8 cellular contexts compared by ENCODE assay signal in genomic region chrX:71098302-71098701, GRCh38. TPM values are rescaled to one million over a fixed set of nuclear protein-coding genes. Genes with fewer than 3 reads are reported as not detected.
DNase-seq lines count a peak whose midpoint lies in the region; ATAC-seq and TF ChIP-seq lines count a peak whose summit lies in the region.

No MANE protein-coding gene starts in this region.

- H3K36me3 Mint-ChIP-seq in activated naive CD4-positive, alpha-beta T cell treated with anti-CD3 and anti-CD28 coated beads, Interleukin-2, amount 50 U/mL, for 24 hours = no peaks in the 10 kb centered on the region

- peaks cover 62% of the 10 kb centered on the region for H3K4me1 Mint-ChIP-seq in activated naive CD4-positive, alpha-beta T cell treated with anti-CD3 and anti-CD28 coated beads, Interleukin-2, amount 50 U/mL, for 24 hours

- peak; percentile 60 for DNase-seq in D341Med (ENCODE audit: low spot score)
- no peak for DNase-seq in HFF-Myc (ENCODE audit: extremely low read depth, low read depth)
- DNase-seq in left ventricle myocardium inferior = peak; percentile 40
- peak; percentile 39 to 62 for DNase-seq in stimulated activated CD4-positive, alpha-beta T cell treated with anti-CD3 and anti-CD28 coated beads, Interleukin-12 subunit alpha, Interleukin-12 subunit beta, amount 100 ng/mL, for 24 hours (ENCODE audit: low read depth in 2 of 2)
- DNase-seq in NCI-H345 (lab: John Stamatoyannopoulos, UW) = no peak

- no peaks in the 10 kb centered on the region for H3K36me3 ChIP-seq in left ventricle myocardium inferior

- peaks cover 16% of the 10 kb centered on the region for H3K4me1 ChIP-seq in left ventricle myocardium inferior

- no peaks in the 10 kb centered on the region for H3K27me3 Mint-ChIP-seq in activated naive CD4-positive, alpha-beta T cell treated with anti-CD3 and anti-CD28 coated beads, Interleukin-2, amount 50 U/mL, for 24 hours

- H3K4me3 ChIP-seq in HFF-Myc (replicated peaks; ENCODE audit: low read depth, low read length) (no peak overlapping the region), left ventricle myocardium inferior (no peak overlapping the region)

- ATAC-seq in SK-N-SH treated with all-trans-retinoic acid at 6 μM for 48 hours (peak; percentile 14; the same call in 1 of the 3 replicates), GM18517 (IDR thresholded peaks at IDR 0.05; ENCODE audit: unreplicated experiment) (no peak)

- peak; percentile 51 for TF ChIP-seq CTCF in HFF-Myc (IDR thresholded peaks at IDR 0.05; ENCODE audit: low read depth, low read length, missing control alignments)
- peak; percentile 57 for TF ChIP-seq CTCF in left ventricle myocardium inferior (IDR thresholded peaks at IDR 0.05; ENCODE audit: borderline replicate concordance)

- H3K9me3 ChIP-seq in left ventricle myocardium inferior (replicated peaks) = no peaks in the 10 kb centered on the region

- H3K27ac ChIP-seq in left ventricle myocardium inferior (replicated peaks) = no peak overlapping the region

- H3K27ac Mint-ChIP-seq in activated naive CD4-positive, alpha-beta T cell treated with anti-CD3 and anti-CD28 coated beads, Interleukin-2, amount 50 U/mL, for 24 hours = peak overlapping the region; percentile 65

- peak overlapping the region; percentile 36 for H3K4me3 Mint-ChIP-seq in activated naive CD4-positive, alpha-beta T cell treated with anti-CD3 and anti-CD28 coated beads, Interleukin-2, amount 50 U/mL, for 24 hours

- intact Hi-C loops in left ventricle myocardium inferior (cut with micrococcal nuclease) = no loop called here

- no peaks in the 10 kb centered on the region for H3K9me3 Mint-ChIP-seq in activated naive CD4-positive, alpha-beta T cell treated with anti-CD3 and anti-CD28 coated beads, Interleukin-2, amount 50 U/mL, for 24 hours

- H3K27me3 ChIP-seq in left ventricle myocardium inferior (ENCODE audit: low read depth) = no peaks in the 10 kb centered on the region

TF ChIP-seq in SK-N-SH treated with all-trans-retinoic acid at 6 μM for 48 hours, 23 proteins besides CTCF, POLR2A, EP300 and RAD21:
- TF ChIP-seq ZNF565 (CRISPR knock-in tag; conservative IDR thresholded peaks at IDR 0.05; ENCODE audit: low read depth) (no peak), PPARA (CRISPR knock-in tag; IDR thresholded peaks at IDR 0.05; ENCODE audit: borderline replicate concordance) (no peak), ISL1 (CRISPR knock-in tag; IDR thresholded peaks at IDR 0.05) (no peak), SNAI2 (CRISPR knock-in tag; IDR thresholded peaks at IDR 0.05) (no peak), PATZ1 (CRISPR knock-in tag; IDR thresholded peaks at IDR 0.05; ENCODE audit: borderline replicate concordance) (no peak), ZNF70 (CRISPR knock-in tag; IDR thresholded peaks at IDR 0.05) (no peak), BACH2 (CRISPR knock-in tag; IDR thresholded peaks at IDR 0.05; ENCODE audit: borderline replicate concordance) (no peak), ARNTL (CRISPR knock-in tag; IDR thresholded peaks at IDR 0.05; ENCODE audit: borderline replicate concordance, low read depth) (no peak), ZC3H10 (CRISPR knock-in tag; IDR thresholded peaks at IDR 0.05) (no peak), ESRRG (CRISPR knock-in tag; IDR thresholded peaks at IDR 0.05) (no peak), CSRNP3 (CRISPR knock-in tag; IDR thresholded peaks at IDR 0.05) (no peak), GLIS3 (CRISPR knock-in tag; IDR thresholded peaks at IDR 0.05) (no peak), OSR1 (CRISPR knock-in tag; IDR thresholded peaks at IDR 0.05) (no peak), RARB (CRISPR knock-in tag; IDR thresholded peaks at IDR 0.05) (no peak), ZFP3 (CRISPR knock-in tag; IDR thresholded peaks at IDR 0.05) (no peak)
- TF ChIP-seq, protein P1, sequence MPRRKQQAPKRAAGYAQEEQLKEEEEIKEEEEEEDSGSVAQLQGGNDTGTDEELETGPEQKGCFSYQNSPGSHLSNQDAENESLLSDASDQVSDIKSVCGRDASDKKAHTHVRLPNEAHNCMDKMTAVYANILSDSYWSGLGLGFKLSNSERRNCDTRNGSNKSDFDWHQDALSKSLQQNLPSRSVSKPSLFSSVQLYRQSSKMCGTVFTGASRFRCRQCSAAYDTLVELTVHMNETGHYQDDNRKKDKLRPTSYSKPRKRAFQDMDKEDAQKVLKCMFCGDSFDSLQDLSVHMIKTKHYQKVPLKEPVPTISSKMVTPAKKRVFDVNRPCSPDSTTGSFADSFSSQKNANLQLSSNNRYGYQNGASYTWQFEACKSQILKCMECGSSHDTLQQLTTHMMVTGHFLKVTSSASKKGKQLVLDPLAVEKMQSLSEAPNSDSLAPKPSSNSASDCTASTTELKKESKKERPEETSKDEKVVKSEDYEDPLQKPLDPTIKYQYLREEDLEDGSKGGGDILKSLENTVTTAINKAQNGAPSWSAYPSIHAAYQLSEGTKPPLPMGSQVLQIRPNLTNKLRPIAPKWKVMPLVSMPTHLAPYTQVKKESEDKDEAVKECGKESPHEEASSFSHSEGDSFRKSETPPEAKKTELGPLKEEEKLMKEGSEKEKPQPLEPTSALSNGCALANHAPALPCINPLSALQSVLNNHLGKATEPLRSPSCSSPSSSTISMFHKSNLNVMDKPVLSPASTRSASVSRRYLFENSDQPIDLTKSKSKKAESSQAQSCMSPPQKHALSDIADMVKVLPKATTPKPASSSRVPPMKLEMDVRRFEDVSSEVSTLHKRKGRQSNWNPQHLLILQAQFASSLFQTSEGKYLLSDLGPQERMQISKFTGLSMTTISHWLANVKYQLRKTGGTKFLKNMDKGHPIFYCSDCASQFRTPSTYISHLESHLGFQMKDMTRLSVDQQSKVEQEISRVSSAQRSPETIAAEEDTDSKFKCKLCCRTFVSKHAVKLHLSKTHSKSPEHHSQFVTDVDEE (CRISPR knock-in tag; IDR thresholded peaks at IDR 0.05) = no peak
- TF ChIP-seq, protein P2, sequence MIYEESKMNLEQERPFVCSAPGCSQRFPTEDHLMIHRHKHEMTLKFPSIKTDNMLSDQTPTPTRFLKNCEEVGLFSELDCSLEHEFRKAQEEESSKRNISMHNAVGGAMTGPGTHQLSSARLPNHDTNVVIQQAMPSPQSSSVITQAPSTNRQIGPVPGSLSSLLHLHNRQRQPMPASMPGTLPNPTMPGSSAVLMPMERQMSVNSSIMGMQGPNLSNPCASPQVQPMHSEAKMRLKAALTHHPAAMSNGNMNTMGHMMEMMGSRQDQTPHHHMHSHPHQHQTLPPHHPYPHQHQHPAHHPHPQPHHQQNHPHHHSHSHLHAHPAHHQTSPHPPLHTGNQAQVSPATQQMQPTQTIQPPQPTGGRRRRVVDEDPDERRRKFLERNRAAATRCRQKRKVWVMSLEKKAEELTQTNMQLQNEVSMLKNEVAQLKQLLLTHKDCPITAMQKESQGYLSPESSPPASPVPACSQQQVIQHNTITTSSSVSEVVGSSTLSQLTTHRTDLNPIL (CRISPR knock-in tag; IDR thresholded peaks at IDR 0.05; ENCODE audit: low read depth) = no peak

RNA-seq across cellular contexts. Expression of gene FOXO4, which starts 2.7 kb away (rescaled TPM):
- total RNA-seq in left ventricle myocardium inferior = 39.5 TPM

RNA-seq across cellular contexts. Expression of gene CXorf65, which starts 8.2 kb away (rescaled TPM):
- not detected for total RNA-seq in left ventricle myocardium inferior

RNA-seq across cellular contexts. Expression of gene IL2RG, which starts 13.1 kb away (rescaled TPM):
- 0.99 TPM for total RNA-seq in left ventricle myocardium inferior

RNA-seq across cellular contexts. Expression of gene MED12, which starts 20.1 kb away (rescaled TPM):
- total RNA-seq in left ventricle myocardium inferior = 23.2 TPM

RNA-seq across cellular contexts. Expression of gene SNX12, which starts 30.2 kb away (rescaled TPM):
- total RNA-seq in left ventricle myocardium inferior = 42.7 TPM

Comparison
In these comparisons a context has a peak if more than half of its experiments do, and no peak if none do; other contexts are left out.
1. DNase-seq: peak in D341Med (single experiment), left ventricle myocardium inferior (single experiment) and stimulated activated CD4-positive, alpha-beta T cell treated with anti-CD3 and anti-CD28 coated beads, Interleukin-12 subunit alpha, Interleukin-12 subunit beta, amount 100 ng/mL, for 24 hours (2 of 2); none in HFF-Myc (single experiment) and NCI-H345 (single experiment).